ENCODE assay signal across 9 cellular contexts in genomic region chr5:76074487-76074886, GRCh38. TPM values are rescaled to one million over a fixed set of nuclear protein-coding genes. Genes with fewer than 3 reads are reported as not detected.
DNase-seq lines count a peak whose midpoint lies in the region; ATAC-seq, FAIRE-seq and TF ChIP-seq lines count a peak whose summit lies in the region.
"Had no signal": no experiment of that assay in that cellular context is flagged by ENCODE, and none has a peak within 500 bp of the region (broad histone marks: within the 10 kb centered on the region; RNA-seq: fewer than 3 reads in every experiment).

No MANE protein-coding gene starts in this region.

- no peak for FAIRE-seq in GM12892 (lab: Jason Lieb, UNC)

- no peaks in the 10 kb centered on the region for H3K9me3 Mint-ChIP-seq in Calu3 (ENCODE audit: low read depth, unreplicated experiment)
- no peaks in the 10 kb centered on the region for H3K9me3 Mint-ChIP-seq in activated T-helper 17 cell treated with anti-CD3 and anti-CD28 coated beads, Interleukin-2, amount 50 U/mL, for 72 hours

- peaks cover 95% of the 10 kb centered on the region for H3K27me3 Mint-ChIP-seq in Calu3 (ENCODE audit: unreplicated experiment)
- H3K27me3 Mint-ChIP-seq in activated T-helper 17 cell treated with anti-CD3 and anti-CD28 coated beads, Interleukin-2, amount 50 U/mL, for 72 hours, result peaks cover 45% of the 10 kb centered on the region

- H3K4me1 Mint-ChIP-seq in Calu3 (ENCODE audit: low read depth, unreplicated experiment), result no peaks in the 10 kb centered on the region
- H3K4me1 Mint-ChIP-seq in activated T-helper 17 cell treated with anti-CD3 and anti-CD28 coated beads, Interleukin-2, amount 50 U/mL, for 72 hours, result no peaks in the 10 kb centered on the region

- TF ChIP-seq CTCF in Calu3 (IDR thresholded peaks at IDR 0.05; ENCODE audit: unreplicated experiment), result peak; percentile 72
- peak; percentile 31 for TF ChIP-seq CTCF in HL-60 (IDR thresholded peaks at IDR 0.05; ENCODE audit: insufficient read depth, low read length)

- CTCF ChIA-PET in Calu3 (lab: Charles Lee), result interaction anchor here (1.2 to 1.7 kb wide), 4 partner anchors 15 to 509 kb away, joined by 3 to 24 read pairs (median 6); no protein-coding TSS in a partner anchor

- no peak overlapping the region for H3K4me3 Mint-ChIP-seq in Calu3 (ENCODE audit: low read depth, unreplicated experiment)
- no peak overlapping the region for H3K4me3 Mint-ChIP-seq in activated T-helper 17 cell treated with anti-CD3 and anti-CD28 coated beads, Interleukin-2, amount 50 U/mL, for 72 hours

- BruUV-seq in Calu3 (replicated peaks; lab: Mats Ljungman, UMichigan), result no TSS peak

- H3K27ac Mint-ChIP-seq in Calu3 (ENCODE audit: unreplicated experiment), result no peak overlapping the region
- no peak overlapping the region for H3K27ac Mint-ChIP-seq in activated T-helper 17 cell treated with anti-CD3 and anti-CD28 coated beads, Interleukin-2, amount 50 U/mL, for 72 hours

- no peak overlapping the region for H3K27ac ChIP-seq in HL-60 (replicated peaks)

- no peaks in the 10 kb centered on the region for H3K36me3 Mint-ChIP-seq in Calu3 (ENCODE audit: insufficient read depth, unreplicated experiment)
- H3K36me3 Mint-ChIP-seq in activated T-helper 17 cell treated with anti-CD3 and anti-CD28 coated beads, Interleukin-2, amount 50 U/mL, for 72 hours (ENCODE audit: low read depth), result no peaks in the 10 kb centered on the region

- intact Hi-C loops in Calu3 (cut with micrococcal nuclease; ENCODE audit: unreplicated experiment), result loop anchor here (1.0 to 10.0 kb wide), 3 partner anchors 101 to 340 kb away; no protein-coding TSS in a partner anchor

- TF ChIP-seq POLR2A in GM12892 (IDR thresholded peaks at IDR 0.05; ENCODE audit: low read depth, low read length), result no peak

- peak; percentile 45 for DNase-seq in Calu3
- peak in 1 of 2 experiments; percentile 17 for DNase-seq in HL-60 (ENCODE audit: low read depth in 1 of 2, low spot score in 1 of 2)
- DNase-seq in left lobe of liver (ENCODE audit: low spot score), result no peak
- DNase-seq in GF-D8 (lab: John Stamatoyannopoulos, UW), result no peak
- DNase-seq in HK-2 (ENCODE audit: unreplicated experiment), result no peak
- DNase-seq in GM12892 (ENCODE audit: insufficient read length), result no peak
- DNase-seq: NCI-H2081 treated with DMSO at 0.1 percent for 48 hours had no signal

- H3K27me3 ChIP-seq in HL-60 (ENCODE audit: insufficient read depth, poor library complexity, severe bottlenecking), result no peaks in the 10 kb centered on the region

- H3K4me3 ChIP-seq in HL-60 (replicated peaks; ENCODE audit: insufficient read depth, low read length), result no peak overlapping the region

- peak; percentile 68 for ATAC-seq in activated T-helper 17 cell treated with anti-CD3 and anti-CD28 coated beads, Interleukin-2, amount 50 U/mL, for 72 hours (replicated peaks)
- ATAC-seq in left lobe of liver, result peak; percentile 45
- ATAC-seq in GM21390 (IDR thresholded peaks at IDR 0.05; ENCODE audit: unreplicated experiment), result no peak

RNA-seq across cellular contexts. Expression of gene SV2C, which starts 8.7 kb away (rescaled TPM):
- 0.88 and 0.90 TPM in 2 replicates for total RNA-seq in Calu3 (2022)
- under 1 TPM; 0.13 to 0.45 TPM for total RNA-seq in activated T-helper 17 cell treated with anti-CD3 and anti-CD28 coated beads, Interleukin-2, amount 50 U/mL, for 72 hours
- total RNA-seq in left lobe of liver, result not detected
- polyA plus RNA-seq in GM12892 (2012; ENCODE audit: missing spikeins), result not detected
